In the genomic region with DNA sequence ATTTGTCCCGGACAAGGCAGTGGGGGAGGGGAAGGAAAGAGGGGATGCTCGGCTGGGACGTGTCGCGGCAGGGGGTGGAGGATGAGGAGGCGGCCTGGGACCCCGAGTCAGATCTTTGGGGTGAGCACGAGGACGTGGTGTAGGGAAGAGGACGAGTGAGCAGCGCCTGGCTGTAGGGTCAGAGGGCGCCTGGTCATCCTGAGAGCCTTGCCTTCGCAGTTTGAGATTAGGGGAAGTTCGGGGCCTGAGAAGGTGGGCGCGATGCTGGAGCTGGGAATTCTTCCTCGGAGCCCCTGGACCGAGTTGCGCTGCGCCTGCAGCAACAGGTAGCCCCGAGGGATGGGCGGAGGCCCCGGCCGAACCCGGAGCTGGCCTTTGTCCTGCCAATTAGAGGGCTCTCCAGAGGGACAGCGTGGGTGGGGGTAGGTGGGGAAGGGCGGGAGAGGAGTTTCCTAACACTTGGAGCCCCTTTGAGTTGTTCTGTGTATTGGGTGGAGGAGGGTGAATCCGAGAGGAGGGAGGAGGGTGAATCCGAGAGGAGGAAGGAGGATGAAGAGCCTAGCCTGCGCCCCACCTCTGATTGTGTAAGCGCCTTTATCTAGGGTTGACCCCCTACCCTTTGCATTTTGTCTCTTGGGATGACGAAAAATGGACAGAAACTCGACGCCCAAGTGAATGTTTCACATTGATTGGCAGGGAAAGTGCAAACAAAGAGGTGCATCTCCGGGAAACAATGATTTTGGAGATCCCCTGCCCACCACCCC, we compare ENCODE assay signal across 8 cellular contexts.
DNase-seq lines count a peak whose midpoint lies in the region; ATAC-seq, FAIRE-seq and TF ChIP-seq lines count a peak whose summit lies in the region.

No MANE protein-coding gene starts in this region.

- DNase-seq in NCI-H1417 (lab: John Stamatoyannopoulos, UW) (peak in 2 of 3 experiments; percentile 62 to 74), NCI-H1417 treated with DMSO at 0.1 percent for 48 hours (lab: John Stamatoyannopoulos, UW) (no peak), astrocyte of the cerebellum (ENCODE audit: low read depth) (no peak), keratinocyte (ENCODE audit: low read depth, low spot score) (no peak), kidney glomerular epithelial cell (lab: John Stamatoyannopoulos, UW) (no peak), NCI-H446 treated with DMSO at 0.1 percent for 48 hours (lab: John Stamatoyannopoulos, UW) (no peak)

- no peaks in the 10 kb centered on the region for H4K20me1 ChIP-seq in keratinocyte (ENCODE audit: control insufficient read depth, extremely low read depth, insufficient read depth, low read length)

- H3K4me3 ChIP-seq in astrocyte of the cerebellum (ENCODE audit: low read depth, low read length) (peak overlapping the region; percentile 68), keratinocyte (ENCODE audit: control insufficient read depth in 2 of 3, extremely low read depth in 1 of 3, insufficient read depth in 2 of 3, low read depth in 1 of 3, low read length in 3 of 3) (peak overlapping the region in 2 of 3 experiments; percentile 62 to 70), stomach smooth muscle (ENCODE audit: low read length in 2 of 2) (peak overlapping the region; percentile 71 to 77)

- dilution Hi-C loops in keratinocyte (cut with MboI; ENCODE audit: extremely low pct_ligation_motif_present, low sequenced_read_pairs), result no loop called here

- H3K9ac ChIP-seq in keratinocyte (ENCODE audit: control insufficient read depth, extremely low read depth, insufficient read depth, low read length) (no peak overlapping the region), stomach smooth muscle (ENCODE audit: low read length in 2 of 2) (no peak overlapping the region)

- H3K79me2 ChIP-seq in keratinocyte (ENCODE audit: control insufficient read depth, insufficient read depth, low read length), result no peaks in the 10 kb centered on the region

- no peak for FAIRE-seq in keratinocyte (lab: Jason Lieb, UNC)

- H2AFZ ChIP-seq in keratinocyte (ENCODE audit: control insufficient read depth, low read length), result no peak overlapping the region

- H3K27ac ChIP-seq in keratinocyte (ENCODE audit: control insufficient read depth, insufficient read depth, low read length) (no peak overlapping the region), stomach smooth muscle (ENCODE audit: low read length) (no peak overlapping the region)

- TF ChIP-seq CTCF in astrocyte of the cerebellum (IDR thresholded peaks at IDR 0.05; ENCODE audit: low read depth, low read length, missing control alignments) (no peak), keratinocyte (optimal IDR thresholded peaks at IDR 0.05 in 1 of 3, IDR thresholded peaks at IDR 0.05 in 1 of 3, conservative IDR thresholded peaks at IDR 0.05 in 1 of 3; ENCODE audit: extremely low read depth in 1 of 3, insufficient read depth in 2 of 3, low read length in 3 of 3) (no peak)

- in situ Hi-C loops in astrocyte of the cerebellum (cut with HindIII; ENCODE audit: low sequenced_read_pairs), result no loop called here

- H3K9me3 ChIP-seq in keratinocyte (ENCODE audit: control insufficient read depth, low read depth, low read length), result no peaks in the 10 kb centered on the region
- H3K9me3 ChIP-seq in stomach smooth muscle (ENCODE audit: control insufficient read depth in 2 of 2, low read length in 2 of 2), result no peaks in the 10 kb centered on the region

- H3K9me1 ChIP-seq in keratinocyte (ENCODE audit: control insufficient read depth, extremely low read depth, insufficient read depth, low read length), result no peaks in the 10 kb centered on the region

- peaks cover 3% of the 10 kb centered on the region for H3K4me1 ChIP-seq in keratinocyte (ENCODE audit: control insufficient read depth, extremely low read depth, insufficient read depth, low read length)
- peaks cover 27% of the 10 kb centered on the region for H3K4me1 ChIP-seq in stomach smooth muscle (ENCODE audit: control insufficient read depth, insufficient read depth, low read length)

- H3K4me2 ChIP-seq in keratinocyte (ENCODE audit: control insufficient read depth, extremely low read depth, insufficient read depth, low read depth, low read length), result peak overlapping the region; percentile 82

- ATAC-seq in HG03095 (IDR thresholded peaks at IDR 0.05; ENCODE audit: unreplicated experiment), result no peak

- peaks cover 47% of the 10 kb centered on the region for H3K27me3 ChIP-seq in keratinocyte (ENCODE audit: control insufficient read depth, extremely low read depth, insufficient read depth, low read length)
- peaks cover 24 to 37% of the 10 kb centered on the region in 2 donors for H3K27me3 ChIP-seq in stomach smooth muscle (ENCODE audit: control insufficient read depth in 1 of 2, insufficient read depth in 2 of 2, low read length in 2 of 2)

- H3K36me3 ChIP-seq in keratinocyte (ENCODE audit: control insufficient read depth in 2 of 2, extremely low read depth in 1 of 2, insufficient read depth in 2 of 2, low read length in 2 of 2) (no peaks in the 10 kb centered on the region), stomach smooth muscle (ENCODE audit: control insufficient read depth in 2 of 2, insufficient read depth in 2 of 2, low read length in 2 of 2) (no peaks in the 10 kb centered on the region)

Comparison
In these comparisons a context has a peak if more than half of its experiments do, and no peak if none do; other contexts are left out.
1. DNase-seq: peak in NCI-H1417 (2 of 3); none in NCI-H1417 treated with DMSO at 0.1 percent for 48 hours (single experiment), astrocyte of the cerebellum (single experiment), keratinocyte (single experiment), kidney glomerular epithelial cell (single experiment) and NCI-H446 treated with DMSO at 0.1 percent for 48 hours (single experiment).
2. Peak in every context shown above with its lines, with median percentiles within 50 percentile points of each other: H3K4me3 ChIP-seq.